9 cellular contexts compared by ENCODE assay signal in the genomic region with DNA sequence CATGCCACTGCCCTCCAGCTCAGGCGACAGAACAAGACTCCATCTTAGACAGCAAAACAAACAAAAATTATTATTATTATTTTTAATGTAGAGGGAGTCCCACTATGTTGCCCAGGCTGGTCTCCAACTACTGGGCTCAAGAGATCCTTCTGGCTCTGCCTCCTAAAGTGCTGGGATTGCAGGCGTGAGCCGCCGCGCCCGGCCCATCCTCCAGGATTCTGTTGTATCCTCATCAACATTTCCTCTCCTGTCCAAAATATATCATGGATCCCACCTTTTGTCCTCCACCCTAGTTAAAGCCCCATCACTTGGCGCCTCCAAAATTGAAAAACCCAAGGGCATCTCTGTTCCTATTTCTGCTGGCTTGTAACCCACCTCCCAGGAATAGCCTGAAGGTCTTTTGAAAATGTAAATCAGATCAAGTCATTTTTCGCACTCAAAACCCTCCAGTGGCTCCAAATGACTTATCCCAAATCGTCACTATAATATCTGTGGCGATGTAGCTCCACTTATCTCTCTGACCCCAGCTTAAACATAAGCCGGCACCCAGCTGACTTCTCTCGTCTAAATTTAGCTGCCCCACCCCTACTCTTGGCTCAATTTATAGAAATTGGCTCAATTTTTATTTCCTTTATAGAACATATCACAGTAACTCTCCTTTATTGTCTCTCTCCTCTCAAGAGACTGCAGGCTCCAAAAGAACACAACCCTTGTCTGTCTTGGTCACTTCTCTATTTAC. TPM values are rescaled to one million over a fixed set of nuclear protein-coding genes. Genes with fewer than 3 reads are reported as not detected.
DNase-seq lines count a peak whose midpoint lies in the region; ATAC-seq, FAIRE-seq and TF ChIP-seq lines count a peak whose summit lies in the region.
"Had no signal": no experiment of that assay in that cellular context is flagged by ENCODE, and none has a peak within 500 bp of the region (broad histone marks: within the 10 kb centered on the region; RNA-seq: fewer than 3 reads in every experiment).

No MANE protein-coding gene starts in this region.

- no peaks in the 10 kb centered on the region for H3K9me1 ChIP-seq in endothelial cell of umbilical vein (replicated peaks; ENCODE audit: control insufficient read depth, extremely low read depth, insufficient read depth, low read length)

- H3K4me2 ChIP-seq in OCI-LY1 (ENCODE audit: low read length) (peak overlapping the region; percentile 31), endothelial cell of umbilical vein (ENCODE audit: insufficient read depth, low read length) (no peak overlapping the region)

- BruUV-seq in Caco-2 (replicated peaks; lab: Mats Ljungman, UMichigan) (TSS peak; percentile 30), endothelial cell of umbilical vein (replicated peaks; lab: Mats Ljungman, UMichigan) (TSS peak; percentile 34)

- no peak overlapping the region for H3K9ac ChIP-seq in OCI-LY1 (ENCODE audit: low read length)
- H3K9ac ChIP-seq in endothelial cell of umbilical vein (replicated peaks; ENCODE audit: extremely low read depth, insufficient read depth, low read length) = no peak overlapping the region

- H3K27ac Mint-ChIP-seq in Caco-2 (ENCODE audit: unreplicated experiment) (peak overlapping the region; percentile 85), osteocyte (ENCODE audit: unreplicated experiment) (peak overlapping the region; percentile 98)

- H3K27me3 ChIP-seq in Caco-2 (replicated peaks; ENCODE audit: control insufficient read depth, insufficient read depth, low read length) (no peaks in the 10 kb centered on the region), OCI-LY1 (ENCODE audit: insufficient read depth, low read length) (no peaks in the 10 kb centered on the region), endothelial cell of umbilical vein (ENCODE audit: control insufficient read depth in 2 of 2, insufficient read depth in 2 of 2, low read length in 2 of 2) (no peaks in the 10 kb centered on the region)

- no peak for TF ChIP-seq POLR2A in endothelial cell of umbilical vein (IDR thresholded peaks at IDR 0.05; ENCODE audit: low read depth, low read length)

- CTCF ChIA-PET in Caco-2 (lab: Charles Lee) (interaction anchor here (0.5 to 2.0 kb wide), 3 partner anchors 9 to 31 kb away, joined by 6 to 30 read pairs (median 18); a partner anchor contains a TSS), endothelial cell of umbilical vein (lab: Charles Lee) (interaction anchor here (0.7 to 1.5 kb wide), 3 partner anchors 8 to 17 kb away, joined by 3 to 5 read pairs (median 4); no protein-coding TSS in a partner anchor)

- peaks cover 37% of the 10 kb centered on the region for H3K36me3 Mint-ChIP-seq in Caco-2 (ENCODE audit: insufficient read depth, unreplicated experiment)
- peaks cover 1% of the 10 kb centered on the region for H3K36me3 Mint-ChIP-seq in osteocyte (ENCODE audit: unreplicated experiment)

- no peak overlapping the region for H3K27ac ChIP-seq in OCI-LY1 (ENCODE audit: low read depth, low read length, poor library complexity, severe bottlenecking)
- H3K27ac ChIP-seq in endothelial cell of umbilical vein (ENCODE audit: insufficient read depth, low read depth, low read length) = no peak overlapping the region

- 0 out of 2 replicates have a peak, but pooled peaks cover 6% of the 10 kb centered on the region for H3K9me3 ChIP-seq in Caco-2
- H3K9me3 ChIP-seq in OCI-LY1 (ENCODE audit: low read length) = no peaks in the 10 kb centered on the region
- H3K9me3 ChIP-seq in endothelial cell of umbilical vein (replicated peaks; ENCODE audit: control insufficient read depth, insufficient read depth, low read length) = no peaks in the 10 kb centered on the region

- H3F3A ChIP-seq in OCI-LY1 (ENCODE audit: insufficient read depth, low read length) = no peaks in the 10 kb centered on the region

- H4K20me1 ChIP-seq in OCI-LY1 (ENCODE audit: insufficient read depth, low read length) = no peaks in the 10 kb centered on the region
- H4K20me1 ChIP-seq in endothelial cell of umbilical vein (replicated peaks; ENCODE audit: control insufficient read depth, extremely low read depth, insufficient read depth, low read length) = no peaks in the 10 kb centered on the region

- H3K4me3 Mint-ChIP-seq in Caco-2 (ENCODE audit: unreplicated experiment) (peak overlapping the region; percentile 73), osteocyte (ENCODE audit: unreplicated experiment) (no peak overlapping the region)

- POLR2A ChIA-PET in Caco-2 (lab: Charles Lee) (no interaction called here), endothelial cell of umbilical vein (lab: Charles Lee) (interaction anchor here (0.6 to 1.4 kb wide), 2 partner anchors 24 to 75 kb away, joined by 3 to 8 read pairs; a partner anchor contains a TSS)

- H3K9me3 Mint-ChIP-seq in Caco-2 (ENCODE audit: unreplicated experiment) (no peaks in the 10 kb centered on the region), osteocyte (ENCODE audit: unreplicated experiment) (no peaks in the 10 kb centered on the region)

- no peaks in the 10 kb centered on the region for H3K4me1 ChIP-seq in Caco-2
- peaks cover 12% of the 10 kb centered on the region for H3K4me1 ChIP-seq in OCI-LY1 (ENCODE audit: insufficient read depth, low read length, severe bottlenecking)
- H3K4me1 ChIP-seq in endothelial cell of umbilical vein (ENCODE audit: control insufficient read depth, extremely low read depth, insufficient read depth, low read length) = peaks cover 6% of the 10 kb centered on the region

- H3K27me3 Mint-ChIP-seq in Caco-2 (ENCODE audit: insufficient read depth, unreplicated experiment) (no peaks in the 10 kb centered on the region), osteocyte (ENCODE audit: unreplicated experiment) (no peaks in the 10 kb centered on the region)

- no peak for TF ChIP-seq CTCF in Caco-2 (IDR thresholded peaks at IDR 0.05; ENCODE audit: insufficient read depth in 1 of 2, low read depth in 1 of 2, low read length in 1 of 2, severe bottlenecking in 1 of 2, unreplicated experiment in 1 of 2)
- no peak for TF ChIP-seq CTCF in OCI-LY1 (IDR thresholded peaks at IDR 0.05; ENCODE audit: low read length)
- TF ChIP-seq CTCF in endothelial cell of umbilical vein (IDR thresholded peaks at IDR 0.05; ENCODE audit: extremely low read depth in 1 of 2, insufficient read depth in 1 of 2, low read depth in 1 of 2, low read length in 2 of 2) = no peak
- TF ChIP-seq CTCF in osteocyte (IDR thresholded peaks at IDR 0.05) = no peak

- H2AFZ ChIP-seq in OCI-LY1 (ENCODE audit: low read length) (no peak overlapping the region), endothelial cell of umbilical vein (ENCODE audit: low read depth, low read length) (no peak overlapping the region)

- H3K79me2 ChIP-seq in OCI-LY1 (ENCODE audit: insufficient read depth, low read length) (no peaks in the 10 kb centered on the region), endothelial cell of umbilical vein (ENCODE audit: control insufficient read depth, insufficient read depth, low read length) (no peaks in the 10 kb centered on the region)

- no peaks in the 10 kb centered on the region for H3K36me3 ChIP-seq in Caco-2 (ENCODE audit: control insufficient read depth, insufficient read depth, low read length)
- H3K36me3 ChIP-seq in OCI-LY1 (ENCODE audit: insufficient read depth, low read length) = no peaks in the 10 kb centered on the region
- H3K36me3 ChIP-seq in endothelial cell of umbilical vein (ENCODE audit: control insufficient read depth in 2 of 2, extremely low read depth in 1 of 2, insufficient read depth in 2 of 2, low read length in 2 of 2) = peaks cover 0 to 3% of the 10 kb centered on the region in 2 experiments

- peaks cover 7% of the 10 kb centered on the region for H3K4me1 Mint-ChIP-seq in Caco-2 (ENCODE audit: low read depth, unreplicated experiment)
- H3K4me1 Mint-ChIP-seq in osteocyte (ENCODE audit: unreplicated experiment) = peaks cover 17% of the 10 kb centered on the region

- ATAC-seq in HG03565 (IDR thresholded peaks at IDR 0.05; ENCODE audit: unreplicated experiment) (no peak), HG02798 (IDR thresholded peaks at IDR 0.05; ENCODE audit: poor library complexity, unreplicated experiment) (no peak)

- no peak for FAIRE-seq in endothelial cell of umbilical vein (lab: Jason Lieb, UNC)

- no peaks in the 10 kb centered on the region for H3K9me2 ChIP-seq in OCI-LY1 (ENCODE audit: low read depth, low read length)

- DNase-seq in Caco-2 (no peak), endothelial cell of umbilical vein (ENCODE audit: low read depth, low spot score) (no peak), osteocyte (ENCODE audit: extremely low spot score, unreplicated experiment) (no peak)
- DNase-seq in stimulated activated naive CD4-positive, alpha-beta T cell (lab: John Stamatoyannopoulos, UW) = no peak
- DNase-seq in activated CD4-positive, CD25-positive, alpha-beta regulatory T cell (lab: John Stamatoyannopoulos, UW) = no peak
- DNase-seq: NCI-H526 treated with DMSO at 0.1 percent for 48 hours had no signal

- H3K4me3 ChIP-seq in Caco-2 (ENCODE audit: low read depth, low read length) (peak overlapping the region; percentile 74), OCI-LY1 (ENCODE audit: low read depth, low read length, poor library complexity, severe bottlenecking) (peak overlapping the region; percentile 45), endothelial cell of umbilical vein (replicated peaks in 1 of 3; ENCODE audit: insufficient read depth in 1 of 3, low read depth in 1 of 3, low read length in 3 of 3) (no peak overlapping the region)

- intact Hi-C loops in Caco-2 (cut with micrococcal nuclease; ENCODE audit: unreplicated experiment) (no loop called here), endothelial cell of umbilical vein (cut with micrococcal nuclease) (no loop called here)

- dilution Hi-C loops in endothelial cell of umbilical vein (cut with MboI; ENCODE audit: extremely low pct_ligation_motif_present, low sequenced_read_pairs) = no loop called here

RNA-seq across cellular contexts. Expression of a gene that starts 1.1 kb away (rescaled TPM):
- 8.5 and 10.2 TPM in 2 replicates for total RNA-seq in Caco-2 (2022)
- total RNA-seq in endothelial cell of umbilical vein = 4.9 and 7.1 TPM in 2 replicates
- 4.9 and 5.6 TPM in 2 replicates for polyA plus RNA-seq in endothelial cell of umbilical vein
- 3.0 and 3.5 TPM in 2 replicates for polyA plus RNA-seq in endothelial cell of umbilical vein (2011; cell fraction: cytosol; rRNA removed)
- 8.6 and 9.3 TPM in 2 replicates for polyA plus RNA-seq in endothelial cell of umbilical vein (2011; cell fraction: nucleus; rRNA removed)
- 3.6 and 5.6 TPM in 2 replicates for polyA plus RNA-seq in endothelial cell of umbilical vein (2012)
- polyA minus RNA-seq in endothelial cell of umbilical vein = 4.6 and 5.7 TPM in 2 replicates
- 3.3 TPM for polyA minus RNA-seq in endothelial cell of umbilical vein (2011; cell fraction: cytosol; rRNA and poly(A)+ RNA removed)
- 4.3 and 6.3 TPM in 2 replicates for polyA minus RNA-seq in endothelial cell of umbilical vein (2011; cell fraction: nucleus; rRNA and poly(A)+ RNA removed)
- total RNA-seq in osteocyte = 9.2 and 9.6 TPM in 2 replicates

RNA-seq across cellular contexts. Expression of a gene that starts 17.5 kb away (rescaled TPM):
- total RNA-seq in Caco-2 (2022) (38.5 and 41.4 TPM in 2 replicates), endothelial cell of umbilical vein (32.5 and 41.1 TPM in 2 replicates), osteocyte (62.3 and 79.8 TPM in 2 replicates)
- polyA plus RNA-seq in endothelial cell of umbilical vein = 13.7 and 16.9 TPM in 2 replicates
- 11.2 and 16.6 TPM in 2 replicates for polyA plus RNA-seq in endothelial cell of umbilical vein (2011; cell fraction: cytosol; rRNA removed)
- 22.6 and 26.6 TPM in 2 replicates for polyA plus RNA-seq in endothelial cell of umbilical vein (2011; cell fraction: nucleus; rRNA removed)
- 25.0 and 30.3 TPM in 2 replicates for polyA plus RNA-seq in endothelial cell of umbilical vein (2012)
- polyA minus RNA-seq in endothelial cell of umbilical vein = 7.4 and 10.2 TPM in 2 replicates
- polyA minus RNA-seq in endothelial cell of umbilical vein (2011; cell fraction: cytosol; rRNA and poly(A)+ RNA removed) = 12.2 TPM
- polyA minus RNA-seq in endothelial cell of umbilical vein (2011; cell fraction: nucleus; rRNA and poly(A)+ RNA removed) = 4.6 and 8.8 TPM in 2 replicates

RNA-seq across cellular contexts. Expression of a gene that starts 17.9 kb away (rescaled TPM):
- total RNA-seq in Caco-2 (2022) = 13.2 and 14.5 TPM in 2 replicates
- total RNA-seq in endothelial cell of umbilical vein = 10.1 and 11.4 TPM in 2 replicates
- 4.0 and 5.2 TPM in 2 replicates for polyA plus RNA-seq in endothelial cell of umbilical vein
- polyA plus RNA-seq in endothelial cell of umbilical vein (2011; cell fraction: cytosol; rRNA removed) = 1.9 and 3.5 TPM in 2 replicates
- 2.5 and 2.7 TPM in 2 replicates for polyA plus RNA-seq in endothelial cell of umbilical vein (2011; cell fraction: nucleus; rRNA removed)
- polyA plus RNA-seq in endothelial cell of umbilical vein (2012) = 2.3 and 5.0 TPM in 2 replicates
- 2.0 and 2.1 TPM in 2 replicates for polyA minus RNA-seq in endothelial cell of umbilical vein
- 6.6 TPM for polyA minus RNA-seq in endothelial cell of umbilical vein (2011; cell fraction: cytosol; rRNA and poly(A)+ RNA removed)
- polyA minus RNA-seq in endothelial cell of umbilical vein (2011; cell fraction: nucleus; rRNA and poly(A)+ RNA removed) = 1.2 and 2.5 TPM in 2 replicates
- total RNA-seq in osteocyte = 16.9 and 19.2 TPM in 2 replicates

RNA-seq across cellular contexts. Expression of a gene that starts 20.1 kb away (rescaled TPM):
- total RNA-seq in Caco-2 (2022) = 46.2 and 47.4 TPM in 2 replicates
- 27.8 and 31.4 TPM in 2 replicates for total RNA-seq in endothelial cell of umbilical vein
- polyA plus RNA-seq in endothelial cell of umbilical vein = 32.3 and 37.0 TPM in 2 replicates
- polyA plus RNA-seq in endothelial cell of umbilical vein (2011; cell fraction: cytosol; rRNA removed) = 24.2 and 31.0 TPM in 2 replicates
- 9.1 and 13.7 TPM in 2 replicates for polyA plus RNA-seq in endothelial cell of umbilical vein (2011; cell fraction: nucleus; rRNA removed)
- polyA plus RNA-seq in endothelial cell of umbilical vein (2012) = 25.4 and 37.5 TPM in 2 replicates
- polyA minus RNA-seq in endothelial cell of umbilical vein = 17.1 and 24.4 TPM in 2 replicates
- 13.7 TPM for polyA minus RNA-seq in endothelial cell of umbilical vein (2011; cell fraction: cytosol; rRNA and poly(A)+ RNA removed)
- 2.8 and 4.9 TPM in 2 replicates for polyA minus RNA-seq in endothelial cell of umbilical vein (2011; cell fraction: nucleus; rRNA and poly(A)+ RNA removed)
- total RNA-seq in osteocyte = 29.6 and 33.8 TPM in 2 replicates

RNA-seq across cellular contexts. Expression of a gene that starts 23.2 kb away (rescaled TPM):
- total RNA-seq in Caco-2 (2022) = 10.8 and 11.1 TPM in 2 replicates
- total RNA-seq in endothelial cell of umbilical vein = 14.2 and 15.2 TPM in 2 replicates
- 15.4 and 22.5 TPM in 2 replicates for polyA plus RNA-seq in endothelial cell of umbilical vein
- polyA plus RNA-seq in endothelial cell of umbilical vein (2011; cell fraction: cytosol; rRNA removed) = 7.8 and 15.2 TPM in 2 replicates
- 4.3 and 6.1 TPM in 2 replicates for polyA plus RNA-seq in endothelial cell of umbilical vein (2011; cell fraction: nucleus; rRNA removed)
- polyA plus RNA-seq in endothelial cell of umbilical vein (2012) = 4.3 and 8.3 TPM in 2 replicates
- 1.8 and 4.0 TPM in 2 replicates for polyA minus RNA-seq in endothelial cell of umbilical vein
- 4.6 TPM for polyA minus RNA-seq in endothelial cell of umbilical vein (2011; cell fraction: cytosol; rRNA and poly(A)+ RNA removed)
- 1.2 and 4.1 TPM in 2 replicates for polyA minus RNA-seq in endothelial cell of umbilical vein (2011; cell fraction: nucleus; rRNA and poly(A)+ RNA removed)
- total RNA-seq in osteocyte = 15.5 and 15.6 TPM in 2 replicates

Comparison
In these comparisons a context has a peak if more than half of its experiments do, and no peak if none do; other contexts are left out.
1. H3K4me3 ChIP-seq: peak in Caco-2 (single experiment) and OCI-LY1 (single experiment); none in endothelial cell of umbilical vein (0 of 3).